12 cellular contexts compared by ENCODE assay signal in the genomic region with DNA sequence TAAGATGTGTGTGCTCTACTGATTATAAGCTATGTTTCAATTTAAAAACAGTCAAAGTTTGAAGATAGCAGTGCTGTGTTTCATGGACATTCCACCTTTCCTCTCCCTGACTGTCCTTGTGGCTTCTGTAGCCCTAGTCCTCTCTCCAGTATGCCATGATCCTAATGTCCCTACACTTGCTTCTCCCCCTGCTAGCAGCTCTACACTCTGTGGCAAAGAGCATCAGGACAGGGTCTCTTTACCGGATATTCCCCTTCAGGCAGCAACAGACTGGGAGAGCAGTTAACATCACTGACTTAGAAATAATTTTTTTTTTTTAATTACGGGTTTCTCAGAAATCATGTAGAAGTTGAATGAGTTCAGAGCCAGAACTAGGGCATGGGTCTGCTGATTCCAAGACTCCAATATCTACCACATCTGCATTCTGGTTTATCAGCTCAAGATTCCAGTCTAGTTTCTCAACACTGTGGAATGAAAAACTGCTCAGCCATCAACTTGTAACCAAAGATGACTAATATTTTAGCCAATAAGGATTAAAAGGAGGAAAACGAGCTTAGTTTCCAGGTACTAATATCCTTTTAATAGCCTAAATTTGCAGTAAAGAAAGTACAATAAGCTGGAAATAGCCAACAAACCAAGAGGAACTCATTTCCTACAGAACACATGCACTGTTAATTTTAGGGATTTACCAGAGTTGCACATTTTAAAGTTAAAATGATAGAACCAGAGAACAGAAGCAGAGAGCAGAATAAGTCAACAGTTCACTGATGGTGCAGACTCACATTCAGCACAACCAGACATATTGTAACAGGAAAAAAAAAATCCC. TPM values are rescaled to one million over a fixed set of nuclear protein-coding genes. Genes with fewer than 3 reads are reported as not detected.
A peak's percentile ranks its signal among the peaks of the same experiment; 100 is the strongest.
DNase-seq lines count a peak whose midpoint lies in the region; ATAC-seq and TF ChIP-seq lines count a peak whose summit lies in the region.
"Had no signal": no experiment of that assay in that cellular context is flagged by ENCODE, and none has a peak within 500 bp of the region (broad histone marks: within the 10 kb centered on the region; RNA-seq: fewer than 3 reads in every experiment).

No MANE protein-coding gene starts in this region.

- peaks cover 22% of the 10 kb centered on the region for H3F3A ChIP-seq in GM23248 (ENCODE audit: insufficient read depth)

- H3K79me2 ChIP-seq in GM23248 (ENCODE audit: insufficient read depth) = peaks cover 96% of the 10 kb centered on the region

- TF ChIP-seq CTCF in GM13977 (IDR thresholded peaks at IDR 0.05; ENCODE audit: extremely low read depth, insufficient read depth, missing control alignments) = no peak

- no peak overlapping the region for H2AFZ ChIP-seq in GM23248

- no peaks in the 10 kb centered on the region for H3K9me2 ChIP-seq in GM23248 (ENCODE audit: insufficient read depth)

- H3K4me1 ChIP-seq in GM23248 (ENCODE audit: insufficient read depth) (peaks cover 24% of the 10 kb centered on the region), SJSA1 (replicated peaks) (peaks cover 15% of the 10 kb centered on the region), skeletal muscle satellite cell (ENCODE audit: control insufficient read depth, insufficient read depth, low read length) (peaks cover 21% of the 10 kb centered on the region)

- peak overlapping the region; percentile 62 for H3K27ac ChIP-seq in GM23248
- peak overlapping the region; percentile 21; the same call in 1 of the 2 replicates for H3K27ac ChIP-seq in SJSA1
- H3K27ac ChIP-seq: KMS-11 had no signal

- H3K36me3 ChIP-seq in GM23248 (ENCODE audit: low read depth) = no peaks in the 10 kb centered on the region
- H3K36me3 ChIP-seq in SJSA1 = no peaks in the 10 kb centered on the region
- no peaks in the 10 kb centered on the region for H3K36me3 ChIP-seq in skeletal muscle satellite cell (ENCODE audit: insufficient read depth, low read length)

- WGBS in GM23248 (ENCODE audit: low coverage in 1 of 2, low lambda C conversion rate in 2 of 2, missing lambda C conversion rate in 2 of 2), 2 experiments = 2% methylated on average over 3 of the region's 3 CpGs

- in situ Hi-C loops in GM23248 (cut with MboI) = no loop called here
- in situ Hi-C loops in GM13977 (cut with MboI; ENCODE audit: low pct_unique_long_range_greater_than_20kb, low sequenced_read_pairs, unreplicated experiment) = no loop called here

- DNase-seq in GM23248 (peak; percentile 84), SJSA1 (ENCODE audit: low read depth in 1 of 2, low spot score in 2 of 2) (peak in 1 of 2 experiments; percentile 33), fibroblast of the conjunctiva (ENCODE audit: low read depth) (peak; percentile 27), GM13977 (ENCODE audit: low spot score) (no peak), NCI-H524 treated with DMSO at 0.1 percent for 48 hours (lab: John Stamatoyannopoulos, UW) (no peak)
- DNase-seq: activated T-cell treated with anti-CD3 and anti-CD28 coated beads, Interleukin-2, amount 50 U/mL, for 24 hours; effector CD8-positive, alpha-beta T cell; NCI-H524; T-helper 17 cell had no signal

- H3K9me3 ChIP-seq in GM23248 (ENCODE audit: low read depth) (no peaks in the 10 kb centered on the region), SJSA1 (replicated peaks) (no peaks in the 10 kb centered on the region), skeletal muscle satellite cell (replicated peaks; ENCODE audit: low read length) (no peaks in the 10 kb centered on the region)

- no peak for ATAC-seq in GM19035 (IDR thresholded peaks at IDR 0.05; ENCODE audit: unreplicated experiment)
- ATAC-seq: T-helper 17 cell had no signal

- H3K27me3 ChIP-seq in GM23248 (replicated peaks; ENCODE audit: insufficient read depth) (no peaks in the 10 kb centered on the region), SJSA1 (replicated peaks) (no peaks in the 10 kb centered on the region), skeletal muscle satellite cell (ENCODE audit: control insufficient read depth, insufficient read depth, low read length) (no peaks in the 10 kb centered on the region)

- H3K9ac ChIP-seq in GM23248 = peak overlapping the region; percentile 34; the same call in 1 of the 2 replicates
- H3K9ac ChIP-seq in skeletal muscle satellite cell (ENCODE audit: low read depth, low read length) = no peak overlapping the region
- H3K9ac ChIP-seq: KMS-11 had no signal

- H3K4me2 ChIP-seq in GM23248 (ENCODE audit: unreplicated experiment) (peak overlapping the region; percentile 61), skeletal muscle satellite cell (ENCODE audit: low read length) (peak overlapping the region; percentile 62)
- H3K4me2 ChIP-seq: KMS-11 had no signal

- peak overlapping the region; percentile 42 for H3K4me3 ChIP-seq in GM23248
- H3K4me3 ChIP-seq in SJSA1 = no peak overlapping the region
- H3K4me3 ChIP-seq in skeletal muscle satellite cell (ENCODE audit: low read length) = no peak overlapping the region

- peaks cover 6% of the 10 kb centered on the region; the same call in 1 of the 2 replicates for H4K20me1 ChIP-seq in GM23248 (ENCODE audit: insufficient read depth)

RNA-seq across cellular contexts. Expression of a gene that starts 45.2 kb away (rescaled TPM):
- 15.7 and 41.5 TPM in 2 replicates for total RNA-seq in GM23248 (2014; rRNA removed; shearing (Covaris generic))
- polyA plus RNA-seq in GM23248 (2016; fragmentation: Nextera tagmentation; extraction: Ambion mirVana) = 16.4 and 17.2 TPM in 2 replicates
- total RNA-seq in SJSA1 (2014; rRNA removed; shearing (Covaris generic)) = 9.8 and 18.7 TPM in 2 replicates
- total RNA-seq in skeletal muscle satellite cell (2012; rRNA removed) = 24.7 and 33.5 TPM in 2 replicates

Comparison
In these comparisons a context has a peak if more than half of its experiments do, and no peak if none do; other contexts are left out.
1. DNase-seq: peak in GM23248 (single experiment) and fibroblast of the conjunctiva (single experiment); none in GM13977 (single experiment) and NCI-H524 treated with DMSO at 0.1 percent for 48 hours (single experiment).